In genomic region chr5:72233835-72234234, GRCh38 we compare ENCODE assay signal across 18 cellular contexts.
DNase-seq lines count a peak whose midpoint lies in the region; ATAC-seq, FAIRE-seq and TF ChIP-seq lines count a peak whose summit lies in the region.
"Had no signal": no experiment of that assay in that cellular context is flagged by ENCODE, and none has a peak within 500 bp of the region (broad histone marks: within the 10 kb centered on the region; RNA-seq: fewer than 3 reads in every experiment).

No MANE protein-coding gene starts in this region.

- H3K4me3 ChIP-seq in SU-DHL-6 (ENCODE audit: insufficient read depth, low read length, poor library complexity, severe bottlenecking) (no peak overlapping the region), kidney (ENCODE audit: low read length in 2 of 2) (no peak overlapping the region)
- H3K4me3 ChIP-seq: upper lobe of right lung had no signal

- H3K79me2 ChIP-seq in SU-DHL-6 (ENCODE audit: insufficient read depth, low read length) = 0 out of 2 replicates have a peak, but pooled peaks cover 4% of the 10 kb centered on the region

- H3K9ac ChIP-seq in SU-DHL-6 (ENCODE audit: low read length) = no peak overlapping the region
- H3K9ac ChIP-seq in kidney (ENCODE audit: low read length in 2 of 2) = no peak overlapping the region

- no peaks in the 10 kb centered on the region for H3K9me2 ChIP-seq in SU-DHL-6 (replicated peaks; ENCODE audit: insufficient read depth, low read length)

- H3F3A ChIP-seq in SU-DHL-6 (ENCODE audit: insufficient read depth) = peaks cover 4% of the 10 kb centered on the region; the same call in 1 of the 2 replicates

- no peaks in the 10 kb centered on the region for H3K9me3 Mint-ChIP-seq in activated naive CD4-positive, alpha-beta T cell treated with anti-CD3 and anti-CD28 coated beads, Interleukin-2, amount 50 U/mL, for 24 hours
- no peaks in the 10 kb centered on the region for H3K9me3 Mint-ChIP-seq in activated naive CD4-positive, alpha-beta T cell treated with anti-CD3 and anti-CD28 coated beads for 36 hours
- H3K9me3 Mint-ChIP-seq: activated B cell treated with CpG ODN at 0.5 μM for 24 hours; CD8-positive, alpha-beta T cell; neural crest cell; stimulated activated naive CD8-positive, alpha-beta T cell treated with anti-CD3 and anti-CD28 coated beads, Interleukin-15, Interleukin-2, amounts not matched to agents 100 ng/mL and 50 ng/mL, for 24 hours had no signal

- ATAC-seq in GM21381 (IDR thresholded peaks at IDR 0.05; ENCODE audit: unreplicated experiment) (no peak), GM21526 (IDR thresholded peaks at IDR 0.05; ENCODE audit: low FRiP score, unreplicated experiment) (no peak), HG02884 (IDR thresholded peaks at IDR 0.05; ENCODE audit: unreplicated experiment) (no peak)

- H3K4me1 Mint-ChIP-seq in activated naive CD4-positive, alpha-beta T cell treated with anti-CD3 and anti-CD28 coated beads, Interleukin-2, amount 50 U/mL, for 24 hours = peaks cover 58% of the 10 kb centered on the region
- peaks cover 46% of the 10 kb centered on the region for H3K4me1 Mint-ChIP-seq in activated naive CD4-positive, alpha-beta T cell treated with anti-CD3 and anti-CD28 coated beads for 36 hours (ENCODE audit: low read depth)

- H3K27ac ChIP-seq in SU-DHL-6 (ENCODE audit: low read depth, low read length) (peak overlapping the region; percentile 25; the same call in 1 of the 2 replicates), kidney (ENCODE audit: low read depth in 2 of 2, low read length in 2 of 2) (no peak overlapping the region)
- H3K27ac ChIP-seq: upper lobe of right lung had no signal

- CTCF ChIA-PET in activated naive CD4-positive, alpha-beta T cell treated with anti-CD3 and anti-CD28 coated beads for 36 hours (lab: Charles Lee) = interaction anchor here (1.1 kb wide), 1 partner anchor 14 kb away, joined by 5 read pairs; no protein-coding TSS in a partner anchor

- FAIRE-seq in kidney (lab: Jason Lieb, UNC) = peak; percentile 62

- H3K4me1 ChIP-seq in kidney (ENCODE audit: control insufficient read depth in 1 of 2, insufficient read depth in 1 of 2, low read depth in 1 of 2, low read length in 2 of 2) = no peaks in the 10 kb centered on the region

- H3K4me2 ChIP-seq in SU-DHL-6 (ENCODE audit: low read depth, low read length, poor library complexity, severe bottlenecking) = no peak overlapping the region

- no peaks in the 10 kb centered on the region for H3K27me3 Mint-ChIP-seq in activated naive CD4-positive, alpha-beta T cell treated with anti-CD3 and anti-CD28 coated beads, Interleukin-2, amount 50 U/mL, for 24 hours
- no peaks in the 10 kb centered on the region for H3K27me3 Mint-ChIP-seq in activated naive CD4-positive, alpha-beta T cell treated with anti-CD3 and anti-CD28 coated beads for 36 hours (ENCODE audit: low read depth)
- H3K27me3 Mint-ChIP-seq: activated B cell treated with CpG ODN at 0.5 μM for 24 hours; stimulated activated naive CD8-positive, alpha-beta T cell treated with anti-CD3 and anti-CD28 coated beads, Interleukin-15, Interleukin-2, amounts not matched to agents 100 ng/mL and 50 ng/mL, for 24 hours had no signal

- peaks cover 33% of the 10 kb centered on the region for H3K36me3 Mint-ChIP-seq in activated naive CD4-positive, alpha-beta T cell treated with anti-CD3 and anti-CD28 coated beads, Interleukin-2, amount 50 U/mL, for 24 hours
- H3K36me3 Mint-ChIP-seq in activated naive CD4-positive, alpha-beta T cell treated with anti-CD3 and anti-CD28 coated beads for 36 hours (ENCODE audit: low read depth) = peaks cover 45% of the 10 kb centered on the region

- TF ChIP-seq CTCF in SU-DHL-6 (IDR thresholded peaks at IDR 0.05; ENCODE audit: insufficient read depth, low read length, poor library complexity, severe bottlenecking) (no peak), kidney (IDR thresholded peaks at IDR 0.05; ENCODE audit: borderline replicate concordance, extremely low read depth, insufficient read depth) (no peak)

- H3K27ac Mint-ChIP-seq in activated naive CD4-positive, alpha-beta T cell treated with anti-CD3 and anti-CD28 coated beads, Interleukin-2, amount 50 U/mL, for 24 hours = peak overlapping the region; percentile 26
- H3K27ac Mint-ChIP-seq in activated naive CD4-positive, alpha-beta T cell treated with anti-CD3 and anti-CD28 coated beads for 36 hours = no peak overlapping the region
- H3K27ac Mint-ChIP-seq: activated B cell treated with CpG ODN at 0.5 μM for 24 hours; CD8-positive, alpha-beta T cell had no signal

- no peaks in the 10 kb centered on the region for H4K20me1 ChIP-seq in SU-DHL-6 (ENCODE audit: low read depth, low read length)

- no peaks in the 10 kb centered on the region for H3K27me3 ChIP-seq in SU-DHL-6 (ENCODE audit: low read length)
- H3K27me3 ChIP-seq: upper lobe of right lung had no signal

- intact Hi-C loops in activated naive CD4-positive, alpha-beta T cell treated with anti-CD3 and anti-CD28 coated beads for 36 hours (cut with micrococcal nuclease) = loop anchor here (1.0 to 5.0 kb wide), 9 partner anchors 27 to 928 kb away; partner anchors contain the start of genes MRPS27 and PTCD2
- intact Hi-C loops in kidney (cut with DNase I) = no loop called here

- no peak for DNase-seq in activated naive CD4-positive, alpha-beta T cell treated with anti-CD3 and anti-CD28 coated beads for 36 hours
- DNase-seq in kidney (no peak), AML-193 (lab: John Stamatoyannopoulos, UW) (no peak)
- DNase-seq: activated B cell treated with CpG ODN at 0.5 μM for 24 hours; activated CD8-positive, alpha-beta memory T cell treated with anti-CD3 and anti-CD28 coated beads for 24 hours; amygdala; islet precursor cell; NCI-H1436; NCI-H748 treated with DMSO at 0.1 percent for 48 hours; upper lobe of right lung had no signal

- H3K4me3 Mint-ChIP-seq in activated naive CD4-positive, alpha-beta T cell treated with anti-CD3 and anti-CD28 coated beads, Interleukin-2, amount 50 U/mL, for 24 hours = peak overlapping the region; percentile 1
- H3K4me3 Mint-ChIP-seq in activated naive CD4-positive, alpha-beta T cell treated with anti-CD3 and anti-CD28 coated beads for 36 hours = no peak overlapping the region
- H3K4me3 Mint-ChIP-seq: activated B cell treated with CpG ODN at 0.5 μM for 24 hours; CD8-positive, alpha-beta T cell; neural crest cell had no signal

- no peak overlapping the region for H2AFZ ChIP-seq in SU-DHL-6 (ENCODE audit: low read depth, low read length, severe bottlenecking)

- H3K36me3 ChIP-seq in SU-DHL-6 (ENCODE audit: low read length) (peaks cover 54% of the 10 kb centered on the region), kidney (ENCODE audit: control insufficient read depth in 1 of 2, insufficient read depth in 2 of 2, low read length in 2 of 2) (peaks cover 4 to 11% of the 10 kb centered on the region in 2 donors)

- H3K9me3 ChIP-seq in SU-DHL-6 (ENCODE audit: insufficient read depth, low read length) (no peaks in the 10 kb centered on the region), kidney (ENCODE audit: control insufficient read depth in 1 of 2, low read length in 2 of 2) (no peaks in the 10 kb centered on the region)
- H3K9me3 ChIP-seq: upper lobe of right lung had no signal
